Comparison of ENCODE assay signal across 1 cellular context in genomic region chr9:129351642-129352151, GRCh38.
A peak's percentile ranks its signal among the peaks of the same experiment; 100 is the strongest.
TF ChIP-seq lines count a peak whose summit lies in the region.

No MANE protein-coding gene starts in this region.

TF ChIP-seq in K562, 482 proteins besides CTCF, POLR2A, EP300 and RAD21 (continued from another document):
- TF ChIP-seq ZBTB40 (IDR thresholded peaks at IDR 0.05) (0 out of 2 replicates have a peak, but pooled peaks have one; percentile 29), ZBTB40 (CRISPR knock-in tag; IDR thresholded peaks at IDR 0.05) (no peak), ZBTB2 (IDR thresholded peaks at IDR 0.05) (peak; percentile 41; the same call in 1 of the 2 replicates), EGR1 (conservative IDR thresholded peaks at IDR 0.05) (peak; percentile 65), ZNF134 (CRISPR knock-in tag; conservative IDR thresholded peaks at IDR 0.05) (no peak), SMAD2 (IDR thresholded peaks at IDR 0.05; ENCODE audit: low read depth, low read length) (no peak), ARID1B (IDR thresholded peaks at IDR 0.05) (peak; percentile 29; the same call in 1 of the 2 replicates), BMI1 (IDR thresholded peaks at IDR 0.05; ENCODE audit: low read length) (no peak), XRCC4 (IDR thresholded peaks at IDR 0.05; ENCODE audit: extremely low read depth, insufficient read depth, insufficient read length) (no peak)
